ENCODE assay signal across 21 cellular contexts in genomic region chr13:57823704-57824103, GRCh38.
"Had no signal": no experiment of that assay in that cellular context is flagged by ENCODE, and none has a peak within 500 bp of the region (broad histone marks: within the 10 kb centered on the region; RNA-seq: fewer than 3 reads in every experiment).

No MANE protein-coding gene starts in this region.

- H3K4me3 Mint-ChIP-seq: dendritic cell treated with granulocyte-macrophage colony-stimulating factor and Interleukin-4, amounts not matched to agents 40 ng/mL and 50 ng/mL, for 4 days; effector memory CD8-positive, alpha-beta T cell; naive B cell; nephron had no signal

- DNase-seq: effector memory CD8-positive, alpha-beta T cell; esophagus squamous epithelium; foreskin fibroblast; left colon; mesendoderm; naive B cell; nucleus accumbens; ovary; small intestine; stimulated activated CD4-positive, alpha-beta T cell treated with anti-CD3 and anti-CD28 coated beads, Interleukin-12 subunit alpha, Interleukin-12 subunit beta, amount 100 ng/mL, for 4 hours; stimulated activated naive CD4-positive, alpha-beta T cell; stomach; substantia nigra; transverse colon had no signal

- H3K27me3 Mint-ChIP-seq: dendritic cell treated with granulocyte-macrophage colony-stimulating factor and Interleukin-4, amounts not matched to agents 40 ng/mL and 50 ng/mL, for 4 days; effector memory CD8-positive, alpha-beta T cell; naive B cell had no signal

- H3K27ac Mint-ChIP-seq: dendritic cell treated with granulocyte-macrophage colony-stimulating factor and Interleukin-4, amounts not matched to agents 40 ng/mL and 50 ng/mL, for 4 days; effector memory CD8-positive, alpha-beta T cell; naive B cell; nephron had no signal

- H3K79me2 ChIP-seq: hepatocyte had no signal

- H3K36me3 ChIP-seq: esophagus squamous epithelium, gastroesophageal sphincter, ovary, stomach, thoracic aorta, transverse colon had no signal

- H3K9me3 ChIP-seq: gastroesophageal sphincter, ovary, stomach, thoracic aorta, transverse colon had no signal

- H3K4me2 ChIP-seq: hepatocyte had no signal

- H3K4me3 ChIP-seq: esophagus squamous epithelium, gastroesophageal sphincter, hepatocyte, lung, ovary, stomach, thoracic aorta, transverse colon had no signal

- H3K9me3 Mint-ChIP-seq: nephron had no signal

- H3K36me3 Mint-ChIP-seq: naive B cell had no signal

- H3K27ac ChIP-seq: esophagus squamous epithelium, gastroesophageal sphincter, hepatocyte, ovary, stomach, thoracic aorta, transverse colon had no signal

- H3K4me1 Mint-ChIP-seq: naive B cell had no signal

- FAIRE-seq: colon, small intestine had no signal

- H3K4me1 ChIP-seq: esophagus squamous epithelium, gastroesophageal sphincter, stomach, transverse colon had no signal

- H2AFZ ChIP-seq: hepatocyte had no signal

- H3K27me3 ChIP-seq: esophagus squamous epithelium, hepatocyte, ovary, stomach, transverse colon had no signal
